Comparison of ENCODE assay signal across 27 cellular contexts in the genomic region with DNA sequence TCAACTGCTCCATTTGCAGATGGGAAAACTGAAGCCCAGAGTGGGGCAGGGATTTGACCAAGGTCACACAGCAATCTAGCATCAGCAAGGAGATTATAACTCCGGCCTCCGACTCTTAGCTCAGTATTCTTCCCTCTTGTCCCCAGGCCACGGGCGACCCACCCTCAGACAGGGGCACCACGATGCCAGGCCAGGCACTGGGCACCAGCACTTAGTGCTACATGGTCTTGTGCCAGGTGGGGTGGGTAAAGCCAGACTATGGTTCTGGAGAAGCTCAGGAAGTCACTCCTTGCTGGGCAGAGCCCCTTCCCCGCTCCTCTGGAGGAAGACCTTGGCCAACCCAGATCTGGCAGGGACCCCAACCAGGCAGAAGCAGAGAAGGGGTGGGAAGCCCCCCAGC.
"Had no signal": no experiment of that assay in that cellular context is flagged by ENCODE, and none has a peak within 500 bp of the region (broad histone marks: within the 10 kb centered on the region; RNA-seq: fewer than 3 reads in every experiment).

No MANE protein-coding gene starts in this region.

- H3K79me2 ChIP-seq: hepatocyte, parathyroid adenoma had no signal

- H3K27ac ChIP-seq: heart left ventricle, hepatocyte, left lung, lower lobe of right lung, neutrophil, parathyroid adenoma, right atrium auricular region, transverse colon, upper lobe of right lung had no signal

- DNase-seq: kidney glomerular epithelial cell; left colon; lower lobe of right lung; mammary epithelial cell; mesenchymal stem cell; naive thymus-derived CD8-positive, alpha-beta T cell; occipital lobe; stimulated activated CD4-positive, alpha-beta T cell treated with anti-CD3 and anti-CD28 coated beads, Interleukin-1b, Interleukin-23, amount 100 ng/mL, for 48 hours; stimulated activated CD4-positive, alpha-beta T cell treated with anti-CD3 and anti-CD28 coated beads, Interleukin-2, amount 100 ng/mL, for 48 hours; stimulated activated CD4-positive, alpha-beta T cell treated with anti-CD3 and anti-CD28 coated beads, Interleukin-4, amount 100 ng/mL, for 4 hours; stimulated activated CD8-positive, alpha-beta memory T cell treated with anti-CD3 and anti-CD28 coated beads, Interleukin-4, amount 100 ng/mL, for 48 hours; stimulated activated naive CD4-positive, alpha-beta T cell treated with Interleukin-2 at 50 U/mL for 16 hours; stimulated activated naive CD8-positive, alpha-beta T cell treated with anti-CD3 and anti-CD28 coated beads, Interleukin-15, amount 100 ng/mL, for 72 hours; substantia nigra; transverse colon; upper lobe of right lung had no signal

- H3K27ac Mint-ChIP-seq: nephron; progenitor cell of endocrine pancreas; stimulated activated naive CD8-positive, alpha-beta T cell treated with anti-CD3 and anti-CD28 coated beads, Interleukin-15, amount 100 ng/mL, for 72 hours had no signal

- H3K9ac ChIP-seq: parathyroid adenoma had no signal

- H3K9me3 Mint-ChIP-seq: naive thymus-derived CD8-positive, alpha-beta T cell; nephron; neural crest cell; stimulated activated memory B cell treated with anti-CD40 and anti-IgM and Interleukin-4, amounts not matched to agents 10 μg/mL and 1 μg/mL and 100 μg/mL, for 72 hours; stimulated activated naive CD8-positive, alpha-beta T cell treated with anti-CD3 and anti-CD28 coated beads, Interleukin-15, amount 100 ng/mL, for 72 hours had no signal

- H3K9me3 ChIP-seq: left lung, lower lobe of right lung, neutrophil, right atrium auricular region, transverse colon, upper lobe of right lung had no signal

- H3K4me1 ChIP-seq: parathyroid adenoma, upper lobe of right lung had no signal

- H3K4me1 Mint-ChIP-seq: neural crest cell had no signal

- H3K4me3 Mint-ChIP-seq: nephron; neural crest cell; stimulated activated memory B cell treated with anti-CD40 and anti-IgM and Interleukin-4, amounts not matched to agents 10 μg/mL and 1 μg/mL and 100 μg/mL, for 72 hours had no signal

- H2AFZ ChIP-seq: hepatocyte, parathyroid adenoma had no signal

- H3K27me3 ChIP-seq: heart left ventricle, hepatocyte, left lung, neutrophil, right atrium auricular region, transverse colon, upper lobe of right lung had no signal

- H3K4me3 ChIP-seq: heart left ventricle, hepatocyte, left lung, lower lobe of right lung, right atrium auricular region, smooth muscle cell, transverse colon, upper lobe of right lung had no signal

- H3K4me2 ChIP-seq: hepatocyte, smooth muscle cell had no signal

- H3K27me3 Mint-ChIP-seq: naive thymus-derived CD8-positive, alpha-beta T cell; stimulated activated memory B cell treated with anti-CD40 and anti-IgM and Interleukin-4, amounts not matched to agents 10 μg/mL and 1 μg/mL and 100 μg/mL, for 72 hours; stimulated activated naive CD8-positive, alpha-beta T cell treated with anti-CD3 and anti-CD28 coated beads, Interleukin-15, amount 100 ng/mL, for 72 hours had no signal
